25 cellular contexts compared by ENCODE assay signal in the genomic region with DNA sequence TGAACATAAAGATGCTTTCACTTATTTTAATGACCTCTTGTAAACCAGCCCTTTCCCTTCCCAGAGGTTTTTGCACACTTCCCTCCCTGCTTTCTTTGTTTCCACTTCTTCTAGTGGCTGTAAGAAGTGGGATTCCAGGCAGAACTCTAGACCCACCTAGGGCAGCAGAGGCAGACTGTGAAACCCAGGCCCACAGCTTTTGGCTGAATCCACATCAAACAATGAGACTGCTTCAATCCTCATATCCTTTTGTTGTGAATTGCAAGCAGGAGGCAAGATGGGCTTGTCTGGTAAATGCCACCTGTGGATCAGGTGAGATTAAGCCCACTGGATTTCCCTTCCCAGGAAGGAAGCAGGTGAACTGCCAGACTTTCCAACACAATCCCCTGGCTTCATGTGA. TPM values are rescaled to one million over a fixed set of nuclear protein-coding genes. Genes with fewer than 3 reads are reported as not detected.
"Had no signal": no experiment of that assay in that cellular context is flagged by ENCODE, and none has a peak within 500 bp of the region (broad histone marks: within the 10 kb centered on the region; RNA-seq: fewer than 3 reads in every experiment).

No MANE protein-coding gene starts in this region.

- H3K36me3 ChIP-seq: brain microvascular endothelial cell, cardiac muscle cell had no signal

- H3K4me3 ChIP-seq: cardiac muscle cell had no signal

- ATAC-seq: activated naive CD4-positive, alpha-beta T cell treated with anti-CD3 and anti-CD28 coated beads, Interleukin-2, amount 50 U/mL, for 72 hours; activated T-cell treated with anti-CD3 and anti-CD28 coated beads, Interleukin-2, amount 50 U/mL, for 4 hours; PC-3 had no signal

- H3K27ac ChIP-seq: brain microvascular endothelial cell, cardiac muscle cell, KMS-11 had no signal

- H3K27ac Mint-ChIP-seq: activated CD4-positive, alpha-beta memory T cell treated with anti-CD3 and anti-CD28 coated beads for 36 hours; activated naive CD4-positive, alpha-beta T cell treated with anti-CD3 and anti-CD28 coated beads, Interleukin-2, amount 50 U/mL, for 72 hours; T-helper 1 cell treated with Interleukin-12 subunit alpha and Interleukin-12 subunit beta and Interleukin-4 antibody, amounts not matched to agents 30 μg/mL and 1 μg/mL, for 36 hours had no signal

- H3K9me3 Mint-ChIP-seq: activated CD4-positive, alpha-beta memory T cell treated with anti-CD3 and anti-CD28 coated beads for 36 hours; activated naive CD4-positive, alpha-beta T cell treated with anti-CD3 and anti-CD28 coated beads, Interleukin-2, amount 50 U/mL, for 72 hours; activated T-cell treated with anti-CD3 and anti-CD28 coated beads, Interleukin-2, amount 50 U/mL, for 4 hours; T-helper 1 cell treated with Interleukin-12 subunit alpha and Interleukin-12 subunit beta and Interleukin-4 antibody, amounts not matched to agents 30 μg/mL and 1 μg/mL, for 36 hours had no signal

- DNase-seq: activated CD4-positive, alpha-beta memory T cell treated with anti-CD3 and anti-CD28 coated beads for 36 hours; activated CD4-positive, alpha-beta T cell treated with anti-CD3 and anti-CD28 coated beads for 48 hours; activated CD4-positive, CD25-positive, alpha-beta regulatory T cell treated with anti-CD3 and anti-CD28 coated beads, Interleukin-2, amount 50 U/mL, for 72 hours; activated CD8-positive, alpha-beta memory T cell treated with anti-CD3 and anti-CD28 coated beads for 24 hours; activated effector memory CD4-positive, alpha-beta T cell treated with anti-CD3 and anti-CD28 coated beads, Interleukin-2, amount 50 U/mL, for 16 hours; activated naive CD4-positive, alpha-beta T cell treated with Interleukin-2 at 50 U/mL for 16 hours; activated T-cell treated with anti-CD3 and anti-CD28 coated beads, Interleukin-2, amount 50 U/mL, for 4 hours; amygdala; brain microvascular endothelial cell; NCI-H1092 treated with DMSO at 0.1 percent for 48 hours; NCI-H1417 treated with DMSO at 0.1 percent for 48 hours; NCI-H187; NCI-H2081; NCI-H2171; NCI-H2227 treated with DMSO at 0.1 percent for 48 hours; NCI-H510A; NCI-H526 treated with DMSO at 0.1 percent for 48 hours; PC-3; SHP77 had no signal

- H3K4me2 ChIP-seq: KMS-11 had no signal

- H3K36me3 Mint-ChIP-seq: activated CD4-positive, alpha-beta memory T cell treated with anti-CD3 and anti-CD28 coated beads for 36 hours; activated naive CD4-positive, alpha-beta T cell treated with anti-CD3 and anti-CD28 coated beads, Interleukin-2, amount 50 U/mL, for 72 hours had no signal

- H3K4me3 Mint-ChIP-seq: activated CD4-positive, alpha-beta memory T cell treated with anti-CD3 and anti-CD28 coated beads for 36 hours; activated T-cell treated with anti-CD3 and anti-CD28 coated beads, Interleukin-2, amount 50 U/mL, for 4 hours; T-helper 1 cell treated with Interleukin-12 subunit alpha and Interleukin-12 subunit beta and Interleukin-4 antibody, amounts not matched to agents 30 μg/mL and 1 μg/mL, for 36 hours had no signal

- H3K9ac ChIP-seq: KMS-11 had no signal

RNA-seq across cellular contexts. Expression of a gene that starts 12.8 kb away (rescaled TPM):
- total RNA-seq: activated CD4-positive, alpha-beta memory T cell treated with anti-CD3 and anti-CD28 coated beads for 36 hours; activated naive CD4-positive, alpha-beta T cell treated with anti-CD3 and anti-CD28 coated beads, Interleukin-2, amount 50 U/mL, for 72 hours; astrocyte; cardiac muscle cell; MCF 10A; PC-3 had no signal
- polyA plus RNA-seq: cardiac muscle cell had no signal
